In the genomic region with DNA sequence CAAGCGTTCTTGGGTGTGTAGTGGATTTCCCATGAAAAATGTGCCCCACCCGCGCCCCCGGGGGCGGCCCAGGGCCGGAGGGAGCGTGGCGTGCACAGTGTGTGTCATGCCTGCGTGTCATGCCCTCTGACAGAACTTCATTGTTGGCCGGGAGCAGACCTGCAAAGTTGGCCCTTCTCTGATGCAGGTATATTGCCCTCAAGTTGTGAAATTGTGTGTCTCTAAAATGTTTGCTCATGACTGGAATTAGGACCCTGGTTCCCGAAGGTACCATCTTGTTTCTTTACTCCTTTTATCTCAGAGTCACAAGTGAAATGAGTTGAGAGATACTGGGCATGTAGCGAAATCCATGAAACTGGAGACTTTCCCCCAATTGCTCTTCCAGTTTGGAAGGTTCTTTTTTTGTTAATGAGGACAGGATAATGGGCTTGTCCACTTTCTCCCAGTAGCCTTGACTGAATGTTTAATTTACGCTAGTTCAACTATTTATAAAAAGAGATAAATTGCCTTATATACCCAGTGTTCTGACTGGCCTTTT, we compare ENCODE assay signal across 8 cellular contexts. TPM values are rescaled to one million over a fixed set of nuclear protein-coding genes. Genes with fewer than 3 reads are reported as not detected.
DNase-seq lines count a peak whose midpoint lies in the region; ATAC-seq and TF ChIP-seq lines count a peak whose summit lies in the region.

No MANE protein-coding gene starts in this region.

- ATAC-seq in GM21528 (IDR thresholded peaks at IDR 0.05; ENCODE audit: low FRiP score, unreplicated experiment) = peak; percentile 14

- no peak for TF ChIP-seq POLR2A in thyroid gland (IDR thresholded peaks at IDR 0.05)

- no peak overlapping the region for H3K27ac ChIP-seq in neural progenitor cell
- H3K27ac ChIP-seq in thyroid gland = peak overlapping the region; percentile 76 to 90 (median 76)

- TF ChIP-seq CTCF in fibroblast of mammary gland (conservative IDR thresholded peaks at IDR 0.05; ENCODE audit: control insufficient read depth, insufficient read depth, low read depth, low read length) (no peak), neural progenitor cell (IDR thresholded peaks at IDR 0.05) (no peak), thyroid gland (IDR thresholded peaks at IDR 0.05) (no peak)

- peak overlapping the region; percentile 96 for H3K4me3 ChIP-seq in fibroblast of mammary gland (ENCODE audit: control insufficient read depth, low read depth, low read length)
- peak overlapping the region; percentile 62 for H3K4me3 ChIP-seq in neural progenitor cell
- peak overlapping the region; percentile 34 to 89 (median 79) for H3K4me3 ChIP-seq in thyroid gland (replicated peaks in 1 of 3)

- H3K4me1 Mint-ChIP-seq in activated T-cell treated with anti-CD3 and anti-CD28 coated beads, Interleukin-2, amount 50 U/mL, for 24 hours (ENCODE audit: low read depth) = peaks cover 58% of the 10 kb centered on the region
- H3K4me1 Mint-ChIP-seq in neural progenitor cell = peaks cover 11% of the 10 kb centered on the region

- peaks cover 15% of the 10 kb centered on the region for H3K4me1 ChIP-seq in neural progenitor cell
- peaks cover 0 to 7% of the 10 kb centered on the region in 2 donors for H3K4me1 ChIP-seq in thyroid gland

- H2AFZ ChIP-seq in neural progenitor cell (replicated peaks) = peak overlapping the region; percentile 85

- DNase-seq in ACHN = peak; percentile 39
- DNase-seq in NCI-H146 (lab: John Stamatoyannopoulos, UW) = peak; percentile 30
- no peak for DNase-seq in activated T-cell treated with anti-CD3 and anti-CD28 coated beads, Interleukin-2, amount 50 U/mL, for 24 hours
- peak; percentile 46 for DNase-seq in fibroblast of mammary gland (ENCODE audit: low read depth)
- DNase-seq in neural progenitor cell (ENCODE audit: low spot score) = no peak
- DNase-seq in thyroid gland = peak; percentile 48 to 50
- DNase-seq in NCI-H2029 treated with DMSO at 0.1 percent for 48 hours (lab: John Stamatoyannopoulos, UW) = no peak

- peaks cover 24% of the 10 kb centered on the region for H3F3A ChIP-seq in neural progenitor cell (ENCODE audit: low read depth)

- H3K9me3 Mint-ChIP-seq in activated T-cell treated with anti-CD3 and anti-CD28 coated beads, Interleukin-2, amount 50 U/mL, for 24 hours = no peaks in the 10 kb centered on the region
- H3K9me3 Mint-ChIP-seq in neural progenitor cell = no peaks in the 10 kb centered on the region

- H3K4me3 Mint-ChIP-seq in activated T-cell treated with anti-CD3 and anti-CD28 coated beads, Interleukin-2, amount 50 U/mL, for 24 hours = peak overlapping the region; percentile 89
- peak overlapping the region; percentile 92 for H3K4me3 Mint-ChIP-seq in neural progenitor cell

- H3K36me3 ChIP-seq in neural progenitor cell (no peaks in the 10 kb centered on the region), thyroid gland (no peaks in the 10 kb centered on the region)

- H3K9me3 ChIP-seq in neural progenitor cell (ENCODE audit: low read depth) (no peaks in the 10 kb centered on the region), thyroid gland (no peaks in the 10 kb centered on the region)

- H4K20me1 ChIP-seq in neural progenitor cell (ENCODE audit: low read depth) = no peaks in the 10 kb centered on the region

- no peaks in the 10 kb centered on the region for H3K27me3 ChIP-seq in neural progenitor cell
- no peaks in the 10 kb centered on the region for H3K27me3 ChIP-seq in thyroid gland

- peaks cover 46% of the 10 kb centered on the region for H3K79me2 ChIP-seq in neural progenitor cell (ENCODE audit: low read depth)

- peaks cover 26% of the 10 kb centered on the region for H3K36me3 Mint-ChIP-seq in activated T-cell treated with anti-CD3 and anti-CD28 coated beads, Interleukin-2, amount 50 U/mL, for 24 hours (ENCODE audit: low read depth)
- no peaks in the 10 kb centered on the region for H3K36me3 Mint-ChIP-seq in neural progenitor cell

- peak overlapping the region; percentile 86 for H3K4me2 ChIP-seq in neural progenitor cell

- WGBS in thyroid gland, 2 donors = 11 to 49% methylated on average over 4 to 13 of the region's 13 CpGs

- intact Hi-C loops in thyroid gland (cut with DNase I) = no loop called here

- H3K27ac Mint-ChIP-seq in activated T-cell treated with anti-CD3 and anti-CD28 coated beads, Interleukin-2, amount 50 U/mL, for 24 hours = peak overlapping the region; percentile 98
- H3K27ac Mint-ChIP-seq in neural progenitor cell = no peak overlapping the region

- no peaks in the 10 kb centered on the region for H3K27me3 Mint-ChIP-seq in activated T-cell treated with anti-CD3 and anti-CD28 coated beads, Interleukin-2, amount 50 U/mL, for 24 hours
- peaks cover 4% of the 10 kb centered on the region for H3K27me3 Mint-ChIP-seq in neural progenitor cell (ENCODE audit: insufficient read depth, low read depth)

- in situ Hi-C loops in ACHN (cut with HindIII; ENCODE audit: low pct_ligation_motif_present, low pct_unique_long_range_greater_than_20kb, low sequenced_read_pairs) = no loop called here

- H3K9ac ChIP-seq in neural progenitor cell = peak overlapping the region; percentile 61

RNA-seq across cellular contexts. Expression of a gene that starts 26.2 kb away (rescaled TPM):
- total RNA-seq in neural progenitor cell (ENCODE audit: low replicate concordance) (33.5 and 50.9 TPM in 2 replicates), thyroid gland (10 to 100 TPM; 62.1 to 84.7 (median 74.4) TPM)

RNA-seq across cellular contexts. Expression of a gene that starts 26.6 kb away (rescaled TPM):
- total RNA-seq in neural progenitor cell (ENCODE audit: low replicate concordance) (47.2 and 58.3 TPM in 2 replicates), thyroid gland (10 to 100 TPM; 28.9 to 35.2 (median 32.4) TPM)

Comparison
In these comparisons a context has a peak if more than half of its experiments do, and no peak if none do; other contexts are left out.
1. DNase-seq: peak in ACHN (single experiment), NCI-H146 (single experiment), fibroblast of mammary gland (single experiment) and thyroid gland (2 of 2); none in activated T-cell treated with anti-CD3 and anti-CD28 coated beads, Interleukin-2, amount 50 U/mL, for 24 hours (single experiment), neural progenitor cell (single experiment) and NCI-H2029 treated with DMSO at 0.1 percent for 48 hours (single experiment).
2. Peak in every context shown above with its lines, with median percentiles within 50 percentile points of each other: H3K4me3 ChIP-seq.